Comparison of ENCODE assay signal across 18 cellular contexts in the genomic region with DNA sequence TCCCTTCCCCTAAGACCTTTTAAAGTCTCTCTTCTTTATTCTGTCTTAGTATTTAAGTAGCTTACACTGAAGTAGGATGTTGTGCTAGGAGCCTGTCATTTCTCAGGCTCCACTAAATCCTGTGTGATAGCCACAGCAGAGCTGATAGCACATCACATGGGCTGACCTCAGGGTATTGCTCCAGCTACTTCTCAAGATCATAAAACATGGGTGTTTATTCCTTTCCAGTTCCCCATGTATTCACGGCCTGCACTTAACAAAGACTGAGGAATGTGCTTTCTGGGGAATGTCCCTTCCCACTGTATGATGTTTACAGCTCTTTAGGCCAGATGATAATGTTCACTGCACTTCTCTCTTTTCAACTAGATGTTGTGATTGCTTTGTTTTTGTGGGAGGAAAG.
DNase-seq lines count a peak whose midpoint lies in the region; TF ChIP-seq lines count a peak whose summit lies in the region.
"Had no signal": no experiment of that assay in that cellular context is flagged by ENCODE, and none has a peak within 500 bp of the region (broad histone marks: within the 10 kb centered on the region; RNA-seq: fewer than 3 reads in every experiment).

No MANE protein-coding gene starts in this region.

- peaks cover 46% of the 10 kb centered on the region for H3K4me1 Mint-ChIP-seq in mesothelial cell of epicardium
- H3K4me1 Mint-ChIP-seq: CD4-positive, alpha-beta memory T cell had no signal

- no peak overlapping the region for H3K4me3 Mint-ChIP-seq in mesothelial cell of epicardium
- H3K4me3 Mint-ChIP-seq: CD4-positive, alpha-beta memory T cell; stimulated activated naive CD8-positive, alpha-beta T cell treated with anti-CD3 and anti-CD28 coated beads, Interleukin-15, Interleukin-2, amounts not matched to agents 100 ng/mL and 50 ng/mL, for 24 hours had no signal

- H3K27ac Mint-ChIP-seq in mesothelial cell of epicardium = peak overlapping the region; percentile 30
- H3K27ac Mint-ChIP-seq: CD4-positive, alpha-beta memory T cell; stimulated activated naive CD8-positive, alpha-beta T cell treated with anti-CD3 and anti-CD28 coated beads, Interleukin-15, Interleukin-2, amounts not matched to agents 100 ng/mL and 50 ng/mL, for 24 hours had no signal

- H3K9me3 Mint-ChIP-seq in mesothelial cell of epicardium = no peaks in the 10 kb centered on the region
- H3K9me3 Mint-ChIP-seq: stimulated activated naive CD8-positive, alpha-beta T cell treated with anti-CD3 and anti-CD28 coated beads, Interleukin-15, Interleukin-2, amounts not matched to agents 100 ng/mL and 50 ng/mL, for 24 hours had no signal

- DNase-seq in cardiac muscle cell (ENCODE audit: low read depth in 1 of 2, low spot score in 1 of 2) (peak; percentile 8 to 57), cardiac septum (ENCODE audit: low spot score) (no peak), epidermal melanocyte (ENCODE audit: insufficient read length, low spot score) (peak; percentile 59), mesothelial cell of epicardium (ENCODE audit: low spot score in 2 of 2, unreplicated experiment in 2 of 2) (no peak), NCI-H187 (lab: John Stamatoyannopoulos, UW) (no peak), D341Med (ENCODE audit: low spot score) (no peak), Ammon's horn (ENCODE audit: low spot score) (no peak)
- DNase-seq in activated CD4-positive, alpha-beta T cell treated with anti-CD3 and anti-CD28 coated beads for 4 hours = no peak
- DNase-seq: activated effector memory CD4-positive, alpha-beta T cell treated with anti-CD3 and anti-CD28 coated beads, Interleukin-2, amount 50 U/mL, for 16 hours; CD4-positive, alpha-beta memory T cell; NCI-H2081; NCI-H526 treated with DMSO at 0.1 percent for 48 hours; nucleus accumbens; PC-9 had no signal

- no peaks in the 10 kb centered on the region for H3K36me3 ChIP-seq in cardiac muscle cell
- H3K36me3 ChIP-seq: ascending aorta, gastroesophageal sphincter had no signal

- intact Hi-C loops in cardiac septum (cut with DNase I) = no loop called here

- peak overlapping the region; percentile 88 for H3K27ac ChIP-seq in cardiac muscle cell
- H3K27ac ChIP-seq: 22Rv1, ascending aorta, gastroesophageal sphincter, PC-9 had no signal

- no peaks in the 10 kb centered on the region for H3K9me3 ChIP-seq in cardiac muscle cell (ENCODE audit: low read depth)
- H3K9me3 ChIP-seq: ascending aorta, gastroesophageal sphincter had no signal

- H3K27me3 Mint-ChIP-seq in mesothelial cell of epicardium (ENCODE audit: low read depth) = peaks cover 3% of the 10 kb centered on the region
- H3K27me3 Mint-ChIP-seq: CD4-positive, alpha-beta memory T cell had no signal

- H3K4me1 ChIP-seq in cardiac muscle cell (ENCODE audit: low read depth) = peaks cover 88% of the 10 kb centered on the region

- no peak for TF ChIP-seq CTCF in cardiac muscle cell (IDR thresholded peaks at IDR 0.05; ENCODE audit: low read depth, low read length)
- no peak for TF ChIP-seq CTCF in mesothelial cell of epicardium (IDR thresholded peaks at IDR 0.05; ENCODE audit: unreplicated experiment)

- no peaks in the 10 kb centered on the region for H3K27me3 ChIP-seq in cardiac muscle cell
- H3K27me3 ChIP-seq: ascending aorta, gastroesophageal sphincter had no signal

- no peaks in the 10 kb centered on the region for H3K36me3 Mint-ChIP-seq in mesothelial cell of epicardium
- H3K36me3 Mint-ChIP-seq: CD4-positive, alpha-beta memory T cell had no signal

- no peak overlapping the region for H3K4me3 ChIP-seq in cardiac muscle cell
- H3K4me3 ChIP-seq: ascending aorta, gastroesophageal sphincter, PC-9 had no signal

Comparison
In these comparisons a context has a peak if more than half of its experiments do, and no peak if none do; other contexts are left out.
1. DNase-seq: peak in cardiac muscle cell (2 of 2) and epidermal melanocyte (single experiment); none in cardiac septum (single experiment), mesothelial cell of epicardium (0 of 2), NCI-H187 (0 of 2), D341Med (single experiment), activated CD4-positive, alpha-beta T cell treated with anti-CD3 and anti-CD28 coated beads for 4 hours (0 of 2) and Ammon's horn (single experiment).